Comparison of ENCODE assay signal across 19 cellular contexts in the genomic region with DNA sequence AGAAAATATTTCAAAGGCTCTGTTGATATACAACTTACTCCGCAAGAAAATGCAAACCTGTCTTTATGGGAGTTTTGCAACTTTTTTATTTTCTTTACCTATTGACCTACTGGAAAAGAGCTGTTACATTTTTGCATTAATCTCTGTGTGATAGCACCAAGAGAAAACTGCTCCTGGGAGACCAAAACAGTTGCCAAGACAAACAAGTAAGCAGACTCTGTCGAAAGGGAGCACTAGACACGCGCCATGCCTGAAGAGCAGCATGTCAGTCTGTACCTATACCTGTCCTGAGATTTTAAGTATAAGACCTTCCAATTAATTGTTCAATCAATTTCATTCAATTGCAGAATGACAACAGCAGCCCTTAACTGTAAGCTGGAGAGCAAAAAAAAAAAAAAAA. TPM values are rescaled to one million over a fixed set of nuclear protein-coding genes. Genes with fewer than 3 reads are reported as not detected.
DNase-seq lines count a peak whose midpoint lies in the region; ATAC-seq and TF ChIP-seq lines count a peak whose summit lies in the region.
"Had no signal": no experiment of that assay in that cellular context is flagged by ENCODE, and none has a peak within 500 bp of the region (broad histone marks: within the 10 kb centered on the region; RNA-seq: fewer than 3 reads in every experiment).

No MANE protein-coding gene starts in this region.

- H3K27me3 ChIP-seq in right atrium auricular region (no peaks in the 10 kb centered on the region), brain microvascular endothelial cell (replicated peaks) (no peaks in the 10 kb centered on the region)

- H3K27ac ChIP-seq in right atrium auricular region, result peak overlapping the region in 1 of 2 donors; percentile 21
- no peak overlapping the region for H3K27ac ChIP-seq in brain microvascular endothelial cell

- H3K36me3 ChIP-seq in right atrium auricular region (no peaks in the 10 kb centered on the region), brain microvascular endothelial cell (replicated peaks) (no peaks in the 10 kb centered on the region)

- ATAC-seq in Right ventricle myocardium superior (ENCODE audit: poor library complexity) (peak; percentile 85), GM19452 (IDR thresholded peaks at IDR 0.05; ENCODE audit: unreplicated experiment) (no peak)
- ATAC-seq: K562 had no signal

- H3K9me3 ChIP-seq in right atrium auricular region, result no peaks in the 10 kb centered on the region
- H3K9me3 ChIP-seq: SK-N-SH had no signal

- TF ChIP-seq CTCF in right atrium auricular region (IDR thresholded peaks at IDR 0.05) (no peak), brain microvascular endothelial cell (IDR thresholded peaks at IDR 0.05; ENCODE audit: low read depth, low read length, missing control alignments) (no peak)

- intact Hi-C loops in Right ventricle myocardium superior (cut with DNase I), result no loop called here

- in situ Hi-C loops in brain microvascular endothelial cell (cut with HindIII; ENCODE audit: low pct_ligation_motif_present, low sequenced_read_pairs), result no loop called here

- H3K4me3 ChIP-seq in right atrium auricular region (no peak overlapping the region), brain microvascular endothelial cell (ENCODE audit: low read depth, low read length) (no peak overlapping the region)
- H3K4me3 ChIP-seq: K562 had no signal

- DNase-seq in Right ventricle myocardium superior (no peak), right atrium auricular region (ENCODE audit: low spot score) (no peak), brain microvascular endothelial cell (peak; percentile 3), iris pigment epithelial cell (ENCODE audit: low read depth) (peak; percentile 3), NCI-H524 (lab: John Stamatoyannopoulos, UW) (no peak), GM19238 (ENCODE audit: insufficient read length, low spot score) (no peak)
- DNase-seq: ACHN; C1 segment of cervical spinal cord; CD8-positive, alpha-beta memory T cell; DMS79; NCI-H1417; NCI-H187; NCI-H69; SHP77 treated with DMSO at 0.1 percent for 48 hours; SK-N-SH had no signal

- no peaks in the 10 kb centered on the region for H3K4me1 ChIP-seq in right atrium auricular region

RNA-seq across cellular contexts. Expression of a gene that starts 56.0 kb away (rescaled TPM):
- 1,034 TPM for total RNA-seq in Right ventricle myocardium superior
- total RNA-seq in right atrium auricular region, result 100 to 1,000 TPM; 203 to 712 TPM
- total RNA-seq: CD8-positive, alpha-beta memory T cell; H1; K562; OCI-LY7 had no signal

Comparison
In these comparisons a context has a peak if more than half of its experiments do, and no peak if none do; other contexts are left out.
1. DNase-seq: peak in brain microvascular endothelial cell (single experiment) and iris pigment epithelial cell (single experiment); none in Right ventricle myocardium superior (single experiment), right atrium auricular region (single experiment), NCI-H524 (0 of 2) and GM19238 (single experiment).